Comparison of ENCODE assay signal across 28 cellular contexts in genomic region chr1:163240705-163241104, GRCh38.
"Had no signal": no experiment of that assay in that cellular context is flagged by ENCODE, and none has a peak within 500 bp of the region (broad histone marks: within the 10 kb centered on the region; RNA-seq: fewer than 3 reads in every experiment).

No MANE protein-coding gene starts in this region.

- H3K4me1 Mint-ChIP-seq: memory B cell; natural killer cell; stimulated activated effector memory CD8-positive, alpha-beta T cell treated with anti-CD3 and anti-CD28 coated beads, Interleukin-12 subunit alpha, Interleukin-12 subunit beta, amount 100 ng/mL, for 72 hours had no signal

- H3K4me3 ChIP-seq: colonic mucosa, gastroesophageal sphincter, heart left ventricle, hepatocyte, left ventricle myocardium inferior, lower lobe of right lung, ovary, psoas muscle, sigmoid colon, stomach, thyroid gland, upper lobe of left lung had no signal

- H3K36me3 Mint-ChIP-seq: natural killer cell; stimulated activated effector memory CD8-positive, alpha-beta T cell treated with anti-CD3 and anti-CD28 coated beads, Interleukin-12 subunit alpha, Interleukin-12 subunit beta, amount 100 ng/mL, for 72 hours had no signal

- H3K9me3 Mint-ChIP-seq: natural killer cell; stimulated activated effector memory CD8-positive, alpha-beta T cell treated with anti-CD3 and anti-CD28 coated beads, Interleukin-12 subunit alpha, Interleukin-12 subunit beta, amount 100 ng/mL, for 72 hours had no signal

- ATAC-seq: gastroesophageal sphincter; heart left ventricle; left colon; lower lobe of right lung; natural killer cell; psoas muscle; right cardiac atrium; stimulated activated effector memory CD8-positive, alpha-beta T cell treated with anti-CD3 and anti-CD28 coated beads, Interleukin-12 subunit alpha, Interleukin-12 subunit beta, amount 100 ng/mL, for 72 hours had no signal

- H3K4me2 ChIP-seq: hepatocyte had no signal

- H3K9me3 ChIP-seq: colonic mucosa, gastroesophageal sphincter, heart left ventricle, left ventricle myocardium inferior, lower lobe of right lung, ovary, psoas muscle, sigmoid colon, stomach, thyroid gland, upper lobe of left lung had no signal

- H3K36me3 ChIP-seq: colonic mucosa, gastroesophageal sphincter, heart left ventricle, left ventricle myocardium inferior, lower lobe of right lung, ovary, sigmoid colon, stomach, thyroid gland, upper lobe of left lung had no signal

- H3K27ac ChIP-seq: colonic mucosa, gastroesophageal sphincter, heart left ventricle, hepatocyte, left ventricle myocardium inferior, lower lobe of right lung, ovary, psoas muscle, sigmoid colon, stomach, thyroid gland, upper lobe of left lung had no signal

- H2AFZ ChIP-seq: hepatocyte had no signal

- H3K27me3 Mint-ChIP-seq: dendritic cell treated with granulocyte-macrophage colony-stimulating factor and Interleukin-4, amounts not matched to agents 40 ng/mL and 50 ng/mL, for 4 days; memory B cell had no signal

- H3K4me3 Mint-ChIP-seq: dendritic cell treated with granulocyte-macrophage colony-stimulating factor and Interleukin-4, amounts not matched to agents 40 ng/mL and 50 ng/mL, for 4 days; endodermal cell; memory B cell; natural killer cell; stimulated activated effector memory CD8-positive, alpha-beta T cell treated with anti-CD3 and anti-CD28 coated beads, Interleukin-12 subunit alpha, Interleukin-12 subunit beta, amount 100 ng/mL, for 72 hours had no signal

- H3K27me3 ChIP-seq: colonic mucosa, gastroesophageal sphincter, heart left ventricle, hepatocyte, ovary, sigmoid colon, stomach, thyroid gland, upper lobe of left lung had no signal

- FAIRE-seq: urothelium cell line had no signal

- H3K4me1 ChIP-seq: colonic mucosa, heart left ventricle, left ventricle myocardium inferior, lower lobe of right lung, psoas muscle, thyroid gland, upper lobe of left lung had no signal

- H3K27ac Mint-ChIP-seq: dendritic cell treated with granulocyte-macrophage colony-stimulating factor and Interleukin-4, amounts not matched to agents 40 ng/mL and 50 ng/mL, for 4 days; endodermal cell; memory B cell; natural killer cell; stimulated activated effector memory CD8-positive, alpha-beta T cell treated with anti-CD3 and anti-CD28 coated beads, Interleukin-12 subunit alpha, Interleukin-12 subunit beta, amount 100 ng/mL, for 72 hours had no signal

- DNase-seq: colonic mucosa; effector CD8-positive, alpha-beta T cell; endodermal cell; erythroblast; heart left ventricle; kidney glomerular epithelial cell; left colon; left ventricle myocardium inferior; lower lobe of right lung; natural killer cell; occipital lobe; ovary; posterior cingulate gyrus; psoas muscle; right cardiac atrium; sigmoid colon; stimulated activated CD4-positive, alpha-beta T cell treated with anti-CD3 and anti-CD28 coated beads, Interleukin-2, amount 100 ng/mL, for 24 hours; stimulated activated CD4-positive, alpha-beta T cell treated with anti-CD3 and anti-CD28 coated beads, Interleukin-4, amount 100 ng/mL, for 24 hours; stimulated activated naive CD4-positive, alpha-beta T cell treated with Interleukin-2 at 50 U/mL for 16 hours; stomach; thyroid gland; upper lobe of left lung had no signal

- H3K79me2 ChIP-seq: hepatocyte had no signal
